In the genomic region with DNA sequence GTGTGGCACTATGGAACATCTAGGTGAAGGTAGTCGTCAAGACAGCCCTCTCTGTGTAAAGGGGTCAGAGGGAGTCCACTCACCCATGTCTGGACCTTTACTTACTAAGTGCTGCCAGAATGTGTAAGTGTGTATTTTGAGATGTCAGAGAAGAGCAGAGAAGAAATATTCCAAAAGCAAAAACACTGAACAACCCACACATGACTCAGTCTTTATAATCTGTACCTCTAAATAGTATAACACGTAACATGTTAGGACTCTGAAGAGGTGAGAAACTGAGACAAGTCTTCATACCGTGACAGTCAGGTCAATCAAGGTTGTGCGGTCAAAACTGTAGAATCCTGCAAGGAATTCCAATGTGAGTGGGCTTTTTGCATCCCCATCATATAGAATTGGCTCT, we compare ENCODE assay signal across 38 cellular contexts.
"Had no signal": no experiment of that assay in that cellular context is flagged by ENCODE, and none has a peak within 500 bp of the region (broad histone marks: within the 10 kb centered on the region; RNA-seq: fewer than 3 reads in every experiment).

No MANE protein-coding gene starts in this region.

- H3K4me3 ChIP-seq: ascending aorta, cardiac muscle cell had no signal

- H3K27ac ChIP-seq: ascending aorta, cardiac muscle cell, VCaP had no signal

- ATAC-seq: activated CD8-positive, alpha-beta memory T cell treated with anti-CD3 and anti-CD28 coated beads, Interleukin-2, amount 10 ng/mL, durations not matched to agents 7 days and 5 days; activated CD8-positive, alpha-beta T cell treated with anti-CD3 and anti-CD28 coated beads, Interleukin-2, amount 10 ng/mL, durations not matched to agents 7 days and 5 days; activated naive CD8-positive, alpha-beta T cell treated with anti-CD3 and anti-CD28 coated beads, Interleukin-2, amount 50 U/mL, for 24 hours had no signal

- H3K4me1 Mint-ChIP-seq: activated B cell treated with CpG ODN at 0.5 μM for 24 hours; activated CD4-positive, alpha-beta T cell treated with anti-CD3 and anti-CD28 coated beads, Interleukin-2, amount 10 ng/mL, durations not matched to agents 24 days and 14 days; activated CD8-positive, alpha-beta memory T cell treated with anti-CD3 and anti-CD28 coated beads, Interleukin-2, amount 10 ng/mL, durations not matched to agents 7 days and 5 days; activated naive CD4-positive, alpha-beta T cell treated with anti-CD3 and anti-CD28 coated beads, Interleukin-2, amount 10 ng/mL, durations not matched to agents 7 days and 5 days; activated naive CD4-positive, alpha-beta T cell treated with anti-CD3 and anti-CD28 coated beads, Interleukin-2, amount 50 U/mL, for 24 hours; activated naive CD8-positive, alpha-beta T cell treated with anti-CD3 and anti-CD28 coated beads, Interleukin-2, amount 10 ng/mL, durations not matched to agents 7 days and 5 days; activated naive CD8-positive, alpha-beta T cell treated with anti-CD3 and anti-CD28 coated beads, Interleukin-2, amount 50 U/mL, for 24 hours; brain; central memory CD8-positive, alpha-beta T cell had no signal

- H3K27ac Mint-ChIP-seq: activated B cell treated with CpG ODN at 0.5 μM for 24 hours; activated CD4-positive, alpha-beta memory T cell treated with anti-CD3 and anti-CD28 coated beads for 36 hours; activated CD4-positive, alpha-beta T cell treated with anti-CD3 and anti-CD28 coated beads, Interleukin-2, amount 10 ng/mL, durations not matched to agents 24 days and 14 days; activated CD8-positive, alpha-beta memory T cell treated with anti-CD3 and anti-CD28 coated beads, Interleukin-2, amount 10 ng/mL, durations not matched to agents 7 days and 5 days; activated CD8-positive, alpha-beta T cell treated with anti-CD3 and anti-CD28 coated beads, Interleukin-2, amount 10 ng/mL, durations not matched to agents 7 days and 5 days; activated naive CD4-positive, alpha-beta T cell treated with anti-CD3 and anti-CD28 coated beads, Interleukin-2, amount 10 ng/mL, durations not matched to agents 7 days and 5 days; activated naive CD4-positive, alpha-beta T cell treated with anti-CD3 and anti-CD28 coated beads, Interleukin-2, amount 50 U/mL, for 24 hours; activated naive CD8-positive, alpha-beta T cell; activated naive CD8-positive, alpha-beta T cell treated with anti-CD3 and anti-CD28 coated beads, Interleukin-2, amount 10 ng/mL, durations not matched to agents 7 days and 5 days; activated naive CD8-positive, alpha-beta T cell treated with anti-CD3 and anti-CD28 coated beads, Interleukin-2, amount 50 U/mL, for 24 hours; activated T-cell treated with anti-CD3 and anti-CD28 coated beads, Interleukin-2, amount 50 U/mL, for 24 hours; activated T-helper 2 cell treated with anti-CD3 and anti-CD28 coated beads, Interferon-gamma antibody, Interleukin-2, Interleukin-4, amounts not matched to agents 10 μg/mL and 5 μg/mL and 100 μg/mL, durations not matched to agents 14 hours and 24 hours and 36 hours; brain; T-helper 1 cell treated with Interleukin-12 subunit alpha and Interleukin-12 subunit beta and Interleukin-4 antibody, amounts not matched to agents 30 μg/mL and 1 μg/mL, for 36 hours; T-helper 2 cell treated with Interferon-gamma antibody and Interleukin-4, amounts not matched to agents 5 μg/mL and 100 μg/mL, for 36 hours had no signal

- DNase-seq: activated B cell treated with CpG ODN at 0.5 μM for 24 hours; activated CD4-positive, alpha-beta memory T cell treated with anti-CD3 and anti-CD28 coated beads for 36 hours; activated CD4-positive, alpha-beta T cell treated with anti-CD3 and anti-CD28 coated beads for 4 hours; activated CD4-positive, alpha-beta T cell treated with anti-CD3 and anti-CD28 coated beads, Interleukin-2, amount 10 ng/mL, durations not matched to agents 24 days and 14 days; activated CD4-positive, alpha-beta T cell treated with anti-CD3 and anti-CD28 coated beads, Interleukin-2, amount 50 U/mL, for 1 hour; activated CD4-positive, alpha-beta T cell treated with anti-CD3 and anti-CD28 coated beads, Interleukin-2, amount 50 U/mL, for 4 hours; activated CD4-positive, CD25-positive, alpha-beta regulatory T cell treated with anti-CD3 and anti-CD28 coated beads, Interleukin-2, amount 50 U/mL, for 72 hours; activated CD8-positive, alpha-beta memory T cell treated with anti-CD3 and anti-CD28 coated beads for 24 hours; activated CD8-positive, alpha-beta memory T cell treated with anti-CD3 and anti-CD28 coated beads, Interleukin-2, amount 10 ng/mL, durations not matched to agents 7 days and 5 days; activated CD8-positive, alpha-beta memory T cell treated with anti-CD3 and anti-CD28 coated beads, Interleukin-2, amount 50 U/mL, for 48 hours; activated CD8-positive, alpha-beta T cell treated with anti-CD3 and anti-CD28 coated beads, Interleukin-2, amount 10 ng/mL, durations not matched to agents 7 days and 5 days; activated effector memory CD4-positive, alpha-beta T cell treated with Interleukin-2 at 50 U/mL for 16 hours; activated gamma-delta T cell; activated naive CD4-positive, alpha-beta T cell treated with anti-CD3 and anti-CD28 coated beads, Interleukin-2, amount 10 ng/mL, durations not matched to agents 7 days and 5 days; activated naive CD4-positive, alpha-beta T cell treated with Interleukin-2 at 50 U/mL for 16 hours; activated naive CD8-positive, alpha-beta T cell treated with anti-CD3 and anti-CD28 coated beads, Interleukin-2, amount 10 ng/mL, durations not matched to agents 7 days and 5 days; activated naive CD8-positive, alpha-beta T cell treated with anti-CD3 and anti-CD28 coated beads, Interleukin-2, amount 50 U/mL, for 24 hours; activated T-cell treated with anti-CD3 and anti-CD28 coated beads, Interleukin-2, amount 50 U/mL, for 24 hours; activated T-cell treated with anti-CD3 and anti-CD28 coated beads, Interleukin-2, amount 50 U/mL, for 48 hours; amygdala; anterior cingulate cortex; caudate nucleus; cerebellar nuclear complex; T-helper 1 cell; T-helper 2 cell; T-helper 9 cell had no signal

- H3K36me3 ChIP-seq: ascending aorta, cardiac muscle cell had no signal

- H3K9me3 ChIP-seq: ascending aorta had no signal

- H3K9me3 Mint-ChIP-seq: activated B cell treated with CpG ODN at 0.5 μM for 24 hours; activated CD4-positive, alpha-beta memory T cell treated with anti-CD3 and anti-CD28 coated beads for 36 hours; activated CD4-positive, alpha-beta T cell treated with anti-CD3 and anti-CD28 coated beads, Interleukin-2, amount 10 ng/mL, durations not matched to agents 24 days and 14 days; activated naive CD4-positive, alpha-beta T cell treated with anti-CD3 and anti-CD28 coated beads, Interleukin-2, amount 10 ng/mL, durations not matched to agents 7 days and 5 days; activated naive CD4-positive, alpha-beta T cell treated with anti-CD3 and anti-CD28 coated beads, Interleukin-2, amount 50 U/mL, for 24 hours; activated naive CD8-positive, alpha-beta T cell treated with anti-CD3 and anti-CD28 coated beads, Interleukin-2, amount 10 ng/mL, durations not matched to agents 7 days and 5 days; activated naive CD8-positive, alpha-beta T cell treated with anti-CD3 and anti-CD28 coated beads, Interleukin-2, amount 50 U/mL, for 24 hours; activated T-cell treated with anti-CD3 and anti-CD28 coated beads, Interleukin-2, amount 50 U/mL, for 24 hours; activated T-helper 2 cell treated with anti-CD3 and anti-CD28 coated beads, Interferon-gamma antibody, Interleukin-2, Interleukin-4, amounts not matched to agents 10 μg/mL and 5 μg/mL and 100 μg/mL, durations not matched to agents 14 hours and 24 hours and 36 hours; brain; central memory CD8-positive, alpha-beta T cell; T-helper 1 cell treated with Interleukin-12 subunit alpha and Interleukin-12 subunit beta and Interleukin-4 antibody, amounts not matched to agents 30 μg/mL and 1 μg/mL, for 36 hours; T-helper 2 cell treated with Interferon-gamma antibody and Interleukin-4, amounts not matched to agents 5 μg/mL and 100 μg/mL, for 36 hours had no signal

- FAIRE-seq: bronchial epithelial cell, TTC549 had no signal

- H3K27me3 ChIP-seq: ascending aorta, cardiac muscle cell had no signal

- H3K27me3 Mint-ChIP-seq: activated B cell treated with CpG ODN at 0.5 μM for 24 hours; activated CD4-positive, alpha-beta T cell treated with anti-CD3 and anti-CD28 coated beads, Interleukin-2, amount 10 ng/mL, durations not matched to agents 24 days and 14 days; activated naive CD4-positive, alpha-beta T cell treated with anti-CD3 and anti-CD28 coated beads, Interleukin-2, amount 50 U/mL, for 24 hours; brain had no signal

- H3K36me3 Mint-ChIP-seq: activated CD4-positive, alpha-beta memory T cell treated with anti-CD3 and anti-CD28 coated beads for 36 hours; activated CD8-positive, alpha-beta memory T cell treated with anti-CD3 and anti-CD28 coated beads, Interleukin-2, amount 10 ng/mL, durations not matched to agents 7 days and 5 days; activated naive CD4-positive, alpha-beta T cell treated with anti-CD3 and anti-CD28 coated beads, Interleukin-2, amount 10 ng/mL, durations not matched to agents 7 days and 5 days; activated naive CD4-positive, alpha-beta T cell treated with anti-CD3 and anti-CD28 coated beads, Interleukin-2, amount 50 U/mL, for 24 hours; activated naive CD8-positive, alpha-beta T cell; activated naive CD8-positive, alpha-beta T cell treated with anti-CD3 and anti-CD28 coated beads, Interleukin-2, amount 10 ng/mL, durations not matched to agents 7 days and 5 days; brain had no signal

- H3K4me1 ChIP-seq: ascending aorta had no signal

- H3K4me3 Mint-ChIP-seq: activated B cell treated with CpG ODN at 0.5 μM for 24 hours; activated CD4-positive, alpha-beta memory T cell treated with anti-CD3 and anti-CD28 coated beads for 36 hours; activated CD4-positive, alpha-beta T cell treated with anti-CD3 and anti-CD28 coated beads, Interleukin-2, amount 10 ng/mL, durations not matched to agents 24 days and 14 days; activated CD8-positive, alpha-beta memory T cell treated with anti-CD3 and anti-CD28 coated beads, Interleukin-2, amount 10 ng/mL, durations not matched to agents 7 days and 5 days; activated CD8-positive, alpha-beta T cell treated with anti-CD3 and anti-CD28 coated beads, Interleukin-2, amount 10 ng/mL, durations not matched to agents 7 days and 5 days; activated naive CD4-positive, alpha-beta T cell treated with anti-CD3 and anti-CD28 coated beads, Interleukin-2, amount 10 ng/mL, durations not matched to agents 7 days and 5 days; activated naive CD4-positive, alpha-beta T cell treated with anti-CD3 and anti-CD28 coated beads, Interleukin-2, amount 50 U/mL, for 24 hours; activated naive CD8-positive, alpha-beta T cell; activated naive CD8-positive, alpha-beta T cell treated with anti-CD3 and anti-CD28 coated beads, Interleukin-2, amount 10 ng/mL, durations not matched to agents 7 days and 5 days; activated naive CD8-positive, alpha-beta T cell treated with anti-CD3 and anti-CD28 coated beads, Interleukin-2, amount 50 U/mL, for 24 hours; activated T-cell treated with anti-CD3 and anti-CD28 coated beads, Interleukin-2, amount 50 U/mL, for 24 hours; brain; central memory CD8-positive, alpha-beta T cell; T-helper 1 cell treated with Interleukin-12 subunit alpha and Interleukin-12 subunit beta and Interleukin-4 antibody, amounts not matched to agents 30 μg/mL and 1 μg/mL, for 36 hours; T-helper 2 cell treated with Interferon-gamma antibody and Interleukin-4, amounts not matched to agents 5 μg/mL and 100 μg/mL, for 36 hours had no signal
